In the genomic region with DNA sequence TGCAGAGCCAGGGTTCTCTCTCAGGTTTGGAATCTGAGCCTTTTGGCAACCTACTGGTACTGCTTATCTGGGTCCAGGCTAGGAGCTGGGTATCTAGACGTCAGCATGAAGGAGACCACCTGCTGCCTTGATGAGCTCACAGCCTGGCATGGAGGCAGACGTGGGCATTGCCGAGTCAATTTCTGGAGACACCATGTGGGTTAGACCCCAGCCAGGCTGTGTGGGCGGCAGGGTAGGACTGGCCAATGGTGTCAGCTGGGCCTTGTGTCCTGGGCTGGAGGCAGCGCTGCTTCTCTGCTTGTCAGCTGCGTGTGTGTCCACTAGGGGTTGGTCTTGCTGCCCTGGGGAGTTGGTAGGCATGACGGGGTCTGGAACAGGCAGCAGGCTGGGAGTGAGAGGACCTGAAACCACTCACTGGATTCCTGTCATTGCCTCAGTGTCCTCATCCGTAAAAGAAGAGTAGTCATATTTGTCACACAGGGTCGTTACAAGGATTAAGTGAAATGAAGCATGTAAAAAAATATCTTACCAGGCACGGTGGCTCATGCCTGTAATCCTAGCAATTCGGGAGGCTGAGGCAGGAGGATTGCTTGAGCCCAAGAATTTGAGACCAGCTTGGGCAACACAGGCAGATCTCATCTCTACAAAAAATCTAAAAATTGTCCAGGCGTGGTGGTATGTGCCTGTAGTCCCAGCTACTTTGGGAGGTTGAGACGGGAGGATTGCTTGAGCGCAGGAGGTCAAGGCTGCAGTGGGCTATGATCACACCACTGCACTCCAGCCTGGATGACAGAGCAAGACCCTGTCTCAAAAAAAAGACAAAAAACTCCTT, we compare ENCODE assay signal across 12 cellular contexts. TPM values are rescaled to one million over a fixed set of nuclear protein-coding genes. Genes with fewer than 3 reads are reported as not detected.
DNase-seq lines count a peak whose midpoint lies in the region; ATAC-seq and TF ChIP-seq lines count a peak whose summit lies in the region.
"Had no signal": no experiment of that assay in that cellular context is flagged by ENCODE, and none has a peak within 500 bp of the region (broad histone marks: within the 10 kb centered on the region; RNA-seq: fewer than 3 reads in every experiment).

No MANE protein-coding gene starts in this region.

- no peaks in the 10 kb centered on the region for H3K36me3 ChIP-seq in IMR-90 (ENCODE audit: control insufficient read depth, insufficient read depth, low read length)
- no peaks in the 10 kb centered on the region for H3K36me3 ChIP-seq in left lung
- H3K36me3 ChIP-seq in tibial nerve, result no peaks in the 10 kb centered on the region
- H3K36me3 ChIP-seq: HAP-1 had no signal

- H3K4me3 Mint-ChIP-seq in chondrocyte (ENCODE audit: unreplicated experiment) (no peak overlapping the region), immature natural killer cell (no peak overlapping the region)
- H3K4me3 Mint-ChIP-seq: stimulated activated memory B cell treated with anti-CD40 and anti-IgM and Interleukin-4, amounts not matched to agents 10 μg/mL and 1 μg/mL and 100 μg/mL, for 72 hours had no signal

- 0 out of 2 replicates have a peak, but pooled peaks have one; percentile 2 for TF ChIP-seq CTCF in IMR-90 (conservative IDR thresholded peaks at IDR 0.05; ENCODE audit: low read depth, low read length)
- no peak for TF ChIP-seq CTCF in chondrocyte (IDR thresholded peaks at IDR 0.05)
- no peak for TF ChIP-seq CTCF in left lung (IDR thresholded peaks at IDR 0.05)
- no peak for TF ChIP-seq CTCF in tibial nerve (IDR thresholded peaks at IDR 0.05)

- peak overlapping the region; percentile 91 for H3K27ac ChIP-seq in IMR-90 (ENCODE audit: insufficient read depth, low read length)
- H3K27ac ChIP-seq in left lung, result peak overlapping the region; percentile 87 to 92
- H3K27ac ChIP-seq in tibial nerve, result peak overlapping the region in 3 of 4 donors; percentile 20 to 94 (median 82)

- peak overlapping the region; percentile 68 to 85; a peak in 3 of 4 replicates for H4K8ac ChIP-seq in IMR-90 (ENCODE audit: low read depth in 2 of 2, low read length in 2 of 2)

- peak overlapping the region; percentile 75 for H2AK9ac ChIP-seq in IMR-90 (replicated peaks; ENCODE audit: low read depth, low read length, poor library complexity)

- H3K9me3 Mint-ChIP-seq in chondrocyte (ENCODE audit: low read depth) (no peaks in the 10 kb centered on the region), immature natural killer cell (no peaks in the 10 kb centered on the region)
- H3K9me3 Mint-ChIP-seq: stimulated activated memory B cell treated with anti-CD40 and anti-IgM and Interleukin-4, amounts not matched to agents 10 μg/mL and 1 μg/mL and 100 μg/mL, for 72 hours had no signal

- DNase-seq in IMR-90, result no peak
- DNase-seq in chondrocyte (ENCODE audit: low spot score), result peak; percentile 78
- DNase-seq in left lung, result peak in 1 of 2 donors; percentile 34
- no peak for DNase-seq in tibial nerve (ENCODE audit: low spot score in 2 of 2)
- no peak for DNase-seq in immature natural killer cell
- no peak for DNase-seq in NCI-H1092 (lab: John Stamatoyannopoulos, UW)
- DNase-seq in NOMO-1 (lab: John Stamatoyannopoulos, UW; ENCODE audit: unreplicated experiment in 2 of 2), result no peak
- DNase-seq: EL, NCI-H2029 had no signal

- H3K27me3 Mint-ChIP-seq in chondrocyte (ENCODE audit: low read depth) (no peaks in the 10 kb centered on the region), immature natural killer cell (ENCODE audit: low read depth in 3 of 3) (peaks cover 0 to 3% (median 0%) of the 10 kb centered on the region in 3 donors)

- no peak overlapping the region for H3K4me3 ChIP-seq in IMR-90 (ENCODE audit: insufficient read depth, low read depth, low read length)
- no peak overlapping the region for H3K4me3 ChIP-seq in left lung
- no peak overlapping the region for H3K4me3 ChIP-seq in tibial nerve
- H3K4me3 ChIP-seq: HAP-1, lung had no signal

- H3K36me3 Mint-ChIP-seq in chondrocyte (ENCODE audit: low read depth), result no peaks in the 10 kb centered on the region
- no peaks in the 10 kb centered on the region for H3K36me3 Mint-ChIP-seq in immature natural killer cell
- H3K36me3 Mint-ChIP-seq: stimulated activated memory B cell treated with anti-CD40 and anti-IgM and Interleukin-4, amounts not matched to agents 10 μg/mL and 1 μg/mL and 100 μg/mL, for 72 hours had no signal

- CTCF ChIA-PET in IMR-90 (lab: Yijun Ruan, JAX), result no interaction called here

- no peak for TF ChIP-seq POLR2A in IMR-90 (IDR thresholded peaks at IDR 0.05; ENCODE audit: low read depth, low read length)
- no peak for TF ChIP-seq POLR2A in tibial nerve (IDR thresholded peaks at IDR 0.05)

- peaks cover 17 to 80% of the 10 kb centered on the region in 2 experiments for H3K79me1 ChIP-seq in IMR-90 (ENCODE audit: low read depth in 1 of 2, low read length in 2 of 2)

- peak overlapping the region; percentile 81 for H2BK120ac ChIP-seq in IMR-90 (ENCODE audit: low read depth, low read length)

- peak overlapping the region; percentile 79 for H2AK5ac ChIP-seq in IMR-90 (ENCODE audit: low read depth, low read length)

- no peak for ATAC-seq in IMR-90 (ENCODE audit: low read depth)
- no peak for ATAC-seq in left lung
- ATAC-seq: stimulated activated memory B cell treated with anti-CD40 and anti-IgM and Interleukin-4, amounts not matched to agents 10 μg/mL and 1 μg/mL and 100 μg/mL, for 72 hours had no signal

- no TSS peak for BruUV-seq in IMR-90 (replicated peaks; lab: Mats Ljungman, UMichigan)

- H2BK20ac ChIP-seq in IMR-90 (ENCODE audit: low read depth, low read length), result peak overlapping the region; percentile 58

- peak overlapping the region; percentile 74 for H3K18ac ChIP-seq in IMR-90 (ENCODE audit: low read depth, low read length)

- H3K23ac ChIP-seq in IMR-90 (ENCODE audit: low read depth, low read length), result peak overlapping the region; percentile 76

- H3K9me1 ChIP-seq in IMR-90 (ENCODE audit: insufficient read depth, low read length), result peaks cover 21% of the 10 kb centered on the region

- H3K9ac ChIP-seq in IMR-90 (ENCODE audit: low read depth, low read length), result no peak overlapping the region

- peak overlapping the region; percentile 62 for H3K14ac ChIP-seq in IMR-90 (replicated peaks; ENCODE audit: low read depth, low read length)

- no peak for TF ChIP-seq EP300 in tibial nerve (IDR thresholded peaks at IDR 0.05)

- peaks cover 39% of the 10 kb centered on the region for H3K4me1 ChIP-seq in IMR-90 (ENCODE audit: control insufficient read depth, insufficient read depth, low read length)
- peaks cover 34 to 53% of the 10 kb centered on the region in 2 donors for H3K4me1 ChIP-seq in left lung
- H3K4me1 ChIP-seq in tibial nerve, result peaks cover 3 to 61% (median 33%) of the 10 kb centered on the region in 4 donors
- H3K4me1 ChIP-seq: HAP-1 had no signal

- H3K27ac Mint-ChIP-seq in chondrocyte (ENCODE audit: unreplicated experiment) (peak overlapping the region; percentile 99), immature natural killer cell (no peak overlapping the region)
- H3K27ac Mint-ChIP-seq: stimulated activated memory B cell treated with anti-CD40 and anti-IgM and Interleukin-4, amounts not matched to agents 10 μg/mL and 1 μg/mL and 100 μg/mL, for 72 hours had no signal

- peak overlapping the region; percentile 89 for H4K91ac ChIP-seq in IMR-90 (ENCODE audit: insufficient read depth, low read depth, low read length)

- dilution Hi-C loops in IMR-90 (cut with HindIII; ENCODE audit: low sequenced_read_pairs, unreplicated experiment), result no loop called here

- H3K9me3 ChIP-seq in IMR-90 (ENCODE audit: control insufficient read depth, insufficient read depth, low read length) (no peaks in the 10 kb centered on the region), left lung (no peaks in the 10 kb centered on the region), tibial nerve (no peaks in the 10 kb centered on the region)
- H3K9me3 ChIP-seq: HAP-1 had no signal

- peak overlapping the region; percentile 83 for H3K4ac ChIP-seq in IMR-90 (ENCODE audit: low read depth, low read length)

- POLR2A ChIA-PET in IMR-90 (lab: Charles Lee; ENCODE audit: unreplicated experiment), result interaction anchor here (1.4 kb wide), 1 partner anchor 44 kb away, joined by 4 read pairs; no protein-coding TSS in a partner anchor

- no peak for TF ChIP-seq RAD21 in IMR-90 (IDR thresholded peaks at IDR 0.05; ENCODE audit: low read length)

- peak overlapping the region; percentile 31 for H4K5ac ChIP-seq in IMR-90 (ENCODE audit: low read depth, low read length)

- peak overlapping the region; percentile 75 for H2BK5ac ChIP-seq in IMR-90 (ENCODE audit: low read depth, low read length, poor library complexity, severe bottlenecking)

- 93% methylated on average over 8 of the region's 14 CpGs; no CpG with 5 or more reads in 1 of the 2 experiments for WGBS in IMR-90 (ENCODE audit: extremely low coverage in 2 of 2, insufficient read length in 1 of 2), 2 experiments
- 75 to 84% methylated on average over 12 to 14 of the region's 14 CpGs for WGBS in tibial nerve, 2 donors

- H3K4me1 Mint-ChIP-seq in chondrocyte (ENCODE audit: low read depth) (peaks cover 67% of the 10 kb centered on the region), immature natural killer cell (no peaks in the 10 kb centered on the region)

- H3K27me3 ChIP-seq in IMR-90 (ENCODE audit: control insufficient read depth, insufficient read depth, low read length), result no peaks in the 10 kb centered on the region
- H3K27me3 ChIP-seq in left lung, result no peaks in the 10 kb centered on the region
- H3K27me3 ChIP-seq in tibial nerve, result no peaks in the 10 kb centered on the region

- H3K56ac ChIP-seq in IMR-90 (ENCODE audit: extremely low read depth, insufficient read depth, low read length), result no peak overlapping the region

- peak overlapping the region; percentile 51 for H2AFZ ChIP-seq in IMR-90 (replicated peaks; ENCODE audit: low read length, poor library complexity)

- H2BK15ac ChIP-seq in IMR-90 (ENCODE audit: low read depth, low read length), result peak overlapping the region; percentile 75

- intact Hi-C loops in IMR-90 (cut with micrococcal nuclease) (no loop called here), left lung (cut with DNase I) (no loop called here)

- no peaks in the 10 kb centered on the region for H4K20me1 ChIP-seq in IMR-90 (ENCODE audit: insufficient read depth, low read length)

- in situ Hi-C loops in IMR-90 (cut with MboI; ENCODE audit: low sequenced_read_pairs), result no loop called here

- no peak overlapping the region for H3K4me2 ChIP-seq in IMR-90 (ENCODE audit: low read depth, low read length)

RNA-seq across cellular contexts. Expression of a gene that starts 31.7 kb away (rescaled TPM):
- 0.28 and 0.36 TPM in 2 replicates for total RNA-seq in IMR-90 (2012; rRNA removed)
- 0.40 and 0.65 TPM in 2 replicates for polyA plus RNA-seq in IMR-90 (2012; rRNA removed)
- 0.36 and 0.63 TPM in 2 replicates for polyA plus RNA-seq in IMR-90 (2012; cell fraction: cytosol; rRNA removed)
- polyA plus RNA-seq in IMR-90 (2012; cell fraction: nucleus; rRNA removed; ENCODE audit: low replicate concordance), result 0.29 and 0.38 TPM in 2 replicates
- total RNA-seq in chondrocyte, result 0.46 to 0.60 TPM (median 0.54 TPM) in 3 replicates
- 1 to 10 TPM; 1.3 to 1.9 TPM for total RNA-seq in left lung
- total RNA-seq in tibial nerve, result 1 to 10 TPM in 1 of 4 donors, under 1 TPM in 1, not detected in 2; 0.22 to 1.0 TPM
- polyA plus RNA-seq in immature natural killer cell, result not detected

RNA-seq across cellular contexts. Expression of a gene that starts 42.2 kb away (rescaled TPM):
- 21.9 TPM in 2 replicates for total RNA-seq in IMR-90 (2012; rRNA removed)
- 44.9 and 57.5 TPM in 2 replicates for polyA plus RNA-seq in IMR-90 (2012; rRNA removed)
- 57.1 and 67.3 TPM in 2 replicates for polyA plus RNA-seq in IMR-90 (2012; cell fraction: cytosol; rRNA removed)
- 17.2 and 37.0 TPM in 2 replicates for polyA plus RNA-seq in IMR-90 (2012; cell fraction: nucleus; rRNA removed; ENCODE audit: low replicate concordance)
- total RNA-seq in chondrocyte, result 29.3 to 38.2 TPM (median 38.2 TPM) in 3 replicates
- total RNA-seq in left lung, result 10 to 100 TPM; 30.4 to 41.0 TPM
- 10 to 100 TPM in 3 of 4 donors, 1 to 10 TPM in 1; 9.4 to 17.1 (median 16.5) TPM for total RNA-seq in tibial nerve
- 1 to 10 TPM; 1.7 to 3.2 (median 2.9) TPM for polyA plus RNA-seq in immature natural killer cell

RNA-seq across cellular contexts. Expression of a gene that starts 42.7 kb away (rescaled TPM):
- total RNA-seq in IMR-90 (2012; rRNA removed) (55.3 and 70.1 TPM in 2 replicates), chondrocyte (63.4 to 80.2 TPM (median 66.6 TPM) in 3 replicates), left lung (10 to 100 TPM; 60.1 to 60.7 TPM), tibial nerve (10 to 100 TPM; 80.4 to 90.2 (median 88.4) TPM)
- polyA plus RNA-seq in IMR-90 (2012; rRNA removed) (72.7 TPM in 2 replicates), immature natural killer cell (10 to 100 TPM; 21.8 to 32.0 (median 29.6) TPM)
- polyA plus RNA-seq in IMR-90 (2012; cell fraction: cytosol; rRNA removed), result 36.0 and 61.2 TPM in 2 replicates
- polyA plus RNA-seq in IMR-90 (2012; cell fraction: nucleus; rRNA removed; ENCODE audit: low replicate concordance), result 186 and 281 TPM in 2 replicates

RNA-seq across cellular contexts. Expression of a gene that starts 43.3 kb away (rescaled TPM):
- 0.36 and 0.56 TPM in 2 replicates for total RNA-seq in IMR-90 (2012; rRNA removed)
- 0.41 and 0.42 TPM in 2 replicates for polyA plus RNA-seq in IMR-90 (2012; rRNA removed)
- 0.25 and 0.45 TPM in 2 replicates for polyA plus RNA-seq in IMR-90 (2012; cell fraction: cytosol; rRNA removed)
- 1.2 and 1.4 TPM in 2 replicates for polyA plus RNA-seq in IMR-90 (2012; cell fraction: nucleus; rRNA removed; ENCODE audit: low replicate concordance)
- total RNA-seq in chondrocyte, result 0.12 TPM in 1 of 3 replicates, not detected in the others
- 1 to 10 TPM; 1.1 to 1.2 TPM for total RNA-seq in left lung
- total RNA-seq in tibial nerve, result 10 to 100 TPM in 3 of 4 donors, 1 to 10 TPM in 1; 3.6 to 31.6 (median 25.3) TPM
- not detected for polyA plus RNA-seq in immature natural killer cell

RNA-seq across cellular contexts. Expression of a gene that starts 48.6 kb away (rescaled TPM):
- total RNA-seq in IMR-90 (2012; rRNA removed), result not detected in 2 replicates
- not detected in 2 replicates for polyA plus RNA-seq in IMR-90 (2012; rRNA removed)
- polyA plus RNA-seq in IMR-90 (2012; cell fraction: cytosol; rRNA removed), result not detected in 2 replicates
- 0.13 and 0.14 TPM in 2 replicates for polyA plus RNA-seq in IMR-90 (2012; cell fraction: nucleus; rRNA removed; ENCODE audit: low replicate concordance)
- not detected in 3 replicates for total RNA-seq in chondrocyte
- total RNA-seq in left lung, result not detected
- 1 to 10 TPM; 1.1 to 1.7 (median 1.2) TPM for total RNA-seq in tibial nerve
- polyA plus RNA-seq in immature natural killer cell, result not detected
- polyA plus RNA-seq: lung had no signal
